Comparison of ENCODE assay signal across 8 cellular contexts in genomic region chr1:37595440-37596181, GRCh38.
DNase-seq lines count a peak whose midpoint lies in the region; ATAC-seq and TF ChIP-seq lines count a peak whose summit lies in the region.

Gene GNL2, minus strand, starts transcription at chr1:37595937. Its CDS starts 115 bp downstream, at chr1:37595822.

- ATAC-seq in HG03196 (IDR thresholded peaks at IDR 0.05; ENCODE audit: unreplicated experiment): peak; percentile 97

- in situ Hi-C loops in GM18951 (cut with MboI; ENCODE audit: low sequenced_read_pairs, unreplicated experiment): loop anchor here (25.0 kb wide), 1 partner anchor 392 kb away; the partner anchor contains the start of gene SF3A3

- DNase-seq in AG08395 (ENCODE audit: low spot score): peak; percentile 99
- DNase-seq in NCI-H345 (lab: John Stamatoyannopoulos, UW): peak; percentile 97
- peak; percentile 87 to 93 (median 90) for DNase-seq in activated CD4-positive, CD25-positive, alpha-beta regulatory T cell (lab: John Stamatoyannopoulos, UW)
- peak; percentile 95 for DNase-seq in central memory CD4-positive, alpha-beta T cell
- peak; percentile 96 for DNase-seq in inferior parietal cortex (ENCODE audit: extremely low spot score)
- peak; percentile 94 to 96 for DNase-seq in stimulated activated CD4-positive, alpha-beta T cell treated with anti-CD3 and anti-CD28 coated beads, Interleukin-12 subunit alpha, Interleukin-12 subunit beta, amount 100 ng/mL, for 24 hours (ENCODE audit: low read depth in 2 of 2)

- peak; percentile 91 for TF ChIP-seq POLR2A in GM18951 (IDR thresholded peaks at IDR 0.05; ENCODE audit: extremely low read depth, insufficient read depth, insufficient read length)

Comparison
In these comparisons a context has a peak if more than half of its experiments do, and no peak if none do; other contexts are left out.
1. Peak in every context shown above with its lines: DNase-seq and ATAC-seq.